Comparison of ENCODE assay signal across 19 cellular contexts in genomic region chr18:14093526-14093925, GRCh38.
"Had no signal": no experiment of that assay in that cellular context is flagged by ENCODE, and none has a peak within 500 bp of the region (broad histone marks: within the 10 kb centered on the region; RNA-seq: fewer than 3 reads in every experiment).

No MANE protein-coding gene starts in this region.

- H3K27me3 Mint-ChIP-seq: naive thymus-derived CD4-positive, alpha-beta T cell; stimulated activated naive CD8-positive, alpha-beta T cell treated with anti-CD3 and anti-CD28 coated beads, Interleukin-15, Interleukin-2, amounts not matched to agents 100 ng/mL and 50 ng/mL, for 24 hours; type B pancreatic cell had no signal

- H3K4me1 ChIP-seq: adrenal gland, left lung, parathyroid adenoma, sigmoid colon, spleen, suprapubic skin had no signal

- H3K36me3 ChIP-seq: adrenal gland, left lung, suprapubic skin had no signal

- FAIRE-seq: keratinocyte had no signal

- H2AFZ ChIP-seq: parathyroid adenoma had no signal

- ATAC-seq: left lung; mucosa of descending colon; naive thymus-derived CD4-positive, alpha-beta T cell had no signal

- H3K4me3 ChIP-seq: adrenal gland, dorsolateral prefrontal cortex, left lung, mucosa of descending colon, sigmoid colon, spleen, suprapubic skin had no signal

- H3K79me2 ChIP-seq: parathyroid adenoma had no signal

- H3K9me3 Mint-ChIP-seq: type B pancreatic cell had no signal

- DNase-seq: activated CD4-positive, CD25-positive, alpha-beta regulatory T cell treated with anti-CD3 and anti-CD28 coated beads, Interleukin-2, amount 50 U/mL, for 72 hours; activated effector memory CD4-positive, alpha-beta T cell treated with Interleukin-2 at 50 U/mL for 16 hours; activated naive CD4-positive, alpha-beta T cell treated with anti-CD3 and anti-CD28 coated beads, Interleukin-2, amount 50 U/mL, for 16 hours; activated T-cell treated with anti-CD3 and anti-CD28 coated beads, Interleukin-2, amount 50 U/mL, for 1 hour; adrenal gland; dorsolateral prefrontal cortex; hippocampal formation; left lung; mammary epithelial cell; mucosa of descending colon; naive thymus-derived CD4-positive, alpha-beta T cell; sigmoid colon; spleen; T1000 had no signal

- H3K27ac ChIP-seq: adrenal gland, dorsolateral prefrontal cortex, left lung, parathyroid adenoma, sigmoid colon, spleen, suprapubic skin had no signal

- H3K4me3 Mint-ChIP-seq: naive thymus-derived CD4-positive, alpha-beta T cell; stimulated activated naive CD8-positive, alpha-beta T cell treated with anti-CD3 and anti-CD28 coated beads, Interleukin-15, Interleukin-2, amounts not matched to agents 100 ng/mL and 50 ng/mL, for 24 hours; type B pancreatic cell had no signal

- H3K27ac Mint-ChIP-seq: naive thymus-derived CD4-positive, alpha-beta T cell; stimulated activated naive CD8-positive, alpha-beta T cell treated with anti-CD3 and anti-CD28 coated beads, Interleukin-15, Interleukin-2, amounts not matched to agents 100 ng/mL and 50 ng/mL, for 24 hours; type B pancreatic cell had no signal

- H3K9ac ChIP-seq: parathyroid adenoma had no signal

- H3K9me3 ChIP-seq: adrenal gland, left lung, mucosa of descending colon, sigmoid colon, spleen, suprapubic skin had no signal

- H3K4me1 Mint-ChIP-seq: naive thymus-derived CD4-positive, alpha-beta T cell had no signal

- H3K27me3 ChIP-seq: adrenal gland, dorsolateral prefrontal cortex, left lung, sigmoid colon, spleen, suprapubic skin had no signal
